ENCODE assay signal across 8 cellular contexts in genomic region chr17:77957215-77957868, GRCh38. TPM values are rescaled to one million over a fixed set of nuclear protein-coding genes. Genes with fewer than 3 reads are reported as not detected.
DNase-seq lines count a peak whose midpoint lies in the region; ATAC-seq and TF ChIP-seq lines count a peak whose summit lies in the region.

No MANE protein-coding gene starts in this region.

- intact Hi-C loops in esophagus muscularis mucosa (cut with DNase I), result no loop called here

- peaks cover 28 to 34% (median 33%) of the 10 kb centered on the region in 11 experiments; a peak in 21 of 22 replicates for H4K20me1 ChIP-seq in BLaER1 treated with 17β-estradiol and CSF1 and Interleukin-3, amounts not matched to agents 10 nM and 100 nM
- H4K20me1 ChIP-seq in GM23338 (replicated peaks; ENCODE audit: insufficient read depth), result peaks cover 15% of the 10 kb centered on the region; the same call in 1 of the 2 replicates
- H4K20me1 ChIP-seq in osteoblast (ENCODE audit: insufficient read depth, low read length), result peaks cover 27% of the 10 kb centered on the region

- H3K9ac ChIP-seq in BLaER1 treated with 17β-estradiol and CSF1 and Interleukin-3, amounts not matched to agents 10 nM and 100 nM, result peak overlapping the region; percentile 75 to 94 (median 92)

- H3K36me3 Mint-ChIP-seq in GM23338 (ENCODE audit: low read depth), result peaks cover 2% of the 10 kb centered on the region; the same call in 1 of the 3 replicates

- in situ Hi-C loops in GM13976 (cut with MboI; ENCODE audit: low sequenced_read_pairs, unreplicated experiment), result no loop called here

- H3K27ac Mint-ChIP-seq in GM23338, result no peak overlapping the region; the same call in 1 of the 2 replicates

- peaks cover 27% of the 10 kb centered on the region for H3K27me3 Mint-ChIP-seq in GM23338 (ENCODE audit: insufficient read depth, low read depth, poor library complexity)

- H3K9me3 Mint-ChIP-seq in GM23338, result no peaks in the 10 kb centered on the region; the same call in 1 of the 3 replicates

- TF ChIP-seq POLR2A in esophagus muscularis mucosa (IDR thresholded peaks at IDR 0.05; ENCODE audit: low read depth), result no peak

- 26% methylated on average over 25 of the region's 25 CpGs for WGBS in esophagus muscularis mucosa

- H3F3A ChIP-seq in GM23338 (replicated peaks; ENCODE audit: low read depth), result no peaks in the 10 kb centered on the region

- H3K4me3 Mint-ChIP-seq in GM23338, result peak overlapping the region; percentile 86

- peak overlapping the region in 10 of 11 experiments; percentile 45 to 91 (median 85); a peak in 19 of 22 replicates for H3K27ac ChIP-seq in BLaER1 treated with 17β-estradiol and CSF1 and Interleukin-3, amounts not matched to agents 10 nM and 100 nM
- H3K27ac ChIP-seq in GM23338 (ENCODE audit: low read depth) (no peak overlapping the region), esophagus muscularis mucosa (replicated peaks in 1 of 4) (peak overlapping the region; percentile 84 to 96 (median 92)), osteoblast (ENCODE audit: low read depth, low read length) (no peak overlapping the region)

- H3K79me2 ChIP-seq in GM23338 (replicated peaks; ENCODE audit: insufficient read depth) (peaks cover 26% of the 10 kb centered on the region), osteoblast (ENCODE audit: insufficient read depth, low read length) (peaks cover 24% of the 10 kb centered on the region)

- H3K9me2 ChIP-seq in GM23338 (ENCODE audit: insufficient read depth), result no peaks in the 10 kb centered on the region; the same call in none of the 2 replicates

- H3K4me1 ChIP-seq in BLaER1 treated with 17β-estradiol and CSF1 and Interleukin-3, amounts not matched to agents 10 nM and 100 nM, result peaks cover 11 to 32% (median 24%) of the 10 kb centered on the region in 10 experiments
- peaks cover 32% of the 10 kb centered on the region for H3K4me1 ChIP-seq in GM23338 (ENCODE audit: insufficient read depth)
- H3K4me1 ChIP-seq in esophagus muscularis mucosa, result peaks cover 21 to 37% (median 30%) of the 10 kb centered on the region in 4 donors
- peaks cover 16% of the 10 kb centered on the region for H3K4me1 ChIP-seq in osteoblast (ENCODE audit: insufficient read depth, low read length)

- DNase-seq in GM23338 (ENCODE audit: low spot score) (peak; percentile 38), SW480 (ENCODE audit: low spot score) (peak; percentile 11), esophagus muscularis mucosa (ENCODE audit: extremely low spot score) (peak; percentile 87), osteoblast (ENCODE audit: insufficient read length, low spot score, missing footprints) (no peak), GM13976 (ENCODE audit: low spot score) (no peak)

- ATAC-seq in GM23338 (no peak), HG03175 (IDR thresholded peaks at IDR 0.05; ENCODE audit: unreplicated experiment) (no peak), HG02610 (IDR thresholded peaks at IDR 0.05; ENCODE audit: unreplicated experiment) (no peak)

- peaks cover 27% of the 10 kb centered on the region for H3K4me1 Mint-ChIP-seq in GM23338

- H3K36me3 ChIP-seq in BLaER1 treated with 17β-estradiol and CSF1 and Interleukin-3, amounts not matched to agents 10 nM and 100 nM, result no peaks in the 10 kb centered on the region
- H3K36me3 ChIP-seq in GM23338 (ENCODE audit: insufficient read depth), result no peaks in the 10 kb centered on the region
- H3K36me3 ChIP-seq in esophagus muscularis mucosa, result no peaks in the 10 kb centered on the region
- H3K36me3 ChIP-seq in osteoblast (ENCODE audit: insufficient read depth, low read length), result no peaks in the 10 kb centered on the region

- H2AFZ ChIP-seq in GM23338 (peak overlapping the region; percentile 48), osteoblast (ENCODE audit: low read length) (peak overlapping the region; percentile 82)

- TF ChIP-seq EP300 in esophagus muscularis mucosa (IDR thresholded peaks at IDR 0.05), result no peak

- H3K9me3 ChIP-seq in BLaER1 treated with 17β-estradiol and CSF1 and Interleukin-3, amounts not matched to agents 10 nM and 100 nM (replicated peaks in 1 of 11), result peaks cover 0 to 5% (median 0%) of the 10 kb centered on the region in 11 experiments; a peak in 1 of 22 replicates
- no peaks in the 10 kb centered on the region for H3K9me3 ChIP-seq in esophagus muscularis mucosa
- H3K9me3 ChIP-seq in osteoblast (ENCODE audit: low read depth, low read length), result no peaks in the 10 kb centered on the region

- H3K4me2 ChIP-seq in BLaER1 treated with 17β-estradiol and CSF1 and Interleukin-3, amounts not matched to agents 10 nM and 100 nM, result peak overlapping the region; percentile 96 to 100 (median 99)
- peak overlapping the region; percentile 97 for H3K4me2 ChIP-seq in GM23338
- H3K4me2 ChIP-seq in osteoblast (ENCODE audit: insufficient read depth, low read length), result peak overlapping the region; percentile 95

- TF ChIP-seq CTCF in GM23338 (conservative IDR thresholded peaks at IDR 0.05; ENCODE audit: low read depth in 2 of 2) (no peak), esophagus muscularis mucosa (IDR thresholded peaks at IDR 0.05) (no peak), osteoblast (IDR thresholded peaks at IDR 0.05; ENCODE audit: extremely low read depth, low read depth, low read length) (no peak), GM13976 (IDR thresholded peaks at IDR 0.05; ENCODE audit: borderline replicate concordance, control extremely low read depth, extremely low read depth, insufficient read depth, missing control alignments) (no peak)

- H3K27me3 ChIP-seq in BLaER1 treated with 17β-estradiol and CSF1 and Interleukin-3, amounts not matched to agents 10 nM and 100 nM, result peaks cover 32 to 63% (median 52%) of the 10 kb centered on the region in 11 experiments
- H3K27me3 ChIP-seq in GM23338 (ENCODE audit: insufficient read depth), result peaks cover 45% of the 10 kb centered on the region
- no peaks in the 10 kb centered on the region for H3K27me3 ChIP-seq in esophagus muscularis mucosa
- H3K27me3 ChIP-seq in osteoblast (ENCODE audit: insufficient read depth, low read length), result peaks cover 72% of the 10 kb centered on the region

- peak overlapping the region; percentile 79 to 95 (median 91) for H3K4me3 ChIP-seq in BLaER1 treated with 17β-estradiol and CSF1 and Interleukin-3, amounts not matched to agents 10 nM and 100 nM
- H3K4me3 ChIP-seq in GM23338 (peak overlapping the region; percentile 87), esophagus muscularis mucosa (peak overlapping the region; percentile 68 to 89 (median 84)), osteoblast (ENCODE audit: insufficient read depth, low read length) (peak overlapping the region; percentile 78)

TF ChIP-seq in GM23338, 12 proteins besides CTCF, POLR2A, EP300 and RAD21 (continues in another document):
- peak; percentile 15 for TF ChIP-seq EZH2 (IDR thresholded peaks at IDR 0.05; ENCODE audit: low read depth, unreplicated experiment)
- TF ChIP-seq, protein P1, sequence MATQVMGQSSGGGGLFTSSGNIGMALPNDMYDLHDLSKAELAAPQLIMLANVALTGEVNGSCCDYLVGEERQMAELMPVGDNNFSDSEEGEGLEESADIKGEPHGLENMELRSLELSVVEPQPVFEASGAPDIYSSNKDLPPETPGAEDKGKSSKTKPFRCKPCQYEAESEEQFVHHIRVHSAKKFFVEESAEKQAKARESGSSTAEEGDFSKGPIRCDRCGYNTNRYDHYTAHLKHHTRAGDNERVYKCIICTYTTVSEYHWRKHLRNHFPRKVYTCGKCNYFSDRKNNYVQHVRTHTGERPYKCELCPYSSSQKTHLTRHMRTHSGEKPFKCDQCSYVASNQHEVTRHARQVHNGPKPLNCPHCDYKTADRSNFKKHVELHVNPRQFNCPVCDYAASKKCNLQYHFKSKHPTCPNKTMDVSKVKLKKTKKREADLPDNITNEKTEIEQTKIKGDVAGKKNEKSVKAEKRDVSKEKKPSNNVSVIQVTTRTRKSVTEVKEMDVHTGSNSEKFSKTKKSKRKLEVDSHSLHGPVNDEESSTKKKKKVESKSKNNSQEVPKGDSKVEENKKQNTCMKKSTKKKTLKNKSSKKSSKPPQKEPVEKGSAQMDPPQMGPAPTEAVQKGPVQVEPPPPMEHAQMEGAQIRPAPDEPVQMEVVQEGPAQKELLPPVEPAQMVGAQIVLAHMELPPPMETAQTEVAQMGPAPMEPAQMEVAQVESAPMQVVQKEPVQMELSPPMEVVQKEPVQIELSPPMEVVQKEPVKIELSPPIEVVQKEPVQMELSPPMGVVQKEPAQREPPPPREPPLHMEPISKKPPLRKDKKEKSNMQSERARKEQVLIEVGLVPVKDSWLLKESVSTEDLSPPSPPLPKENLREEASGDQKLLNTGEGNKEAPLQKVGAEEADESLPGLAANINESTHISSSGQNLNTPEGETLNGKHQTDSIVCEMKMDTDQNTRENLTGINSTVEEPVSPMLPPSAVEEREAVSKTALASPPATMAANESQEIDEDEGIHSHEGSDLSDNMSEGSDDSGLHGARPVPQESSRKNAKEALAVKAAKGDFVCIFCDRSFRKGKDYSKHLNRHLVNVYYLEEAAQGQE (IDR thresholded peaks at IDR 0.05; ENCODE audit: unreplicated experiment), result no peak
- 0 out of 2 replicates have a peak, but pooled peaks have one; percentile 10 for TF ChIP-seq CREB1 (CRISPR knock-in tag; IDR thresholded peaks at IDR 0.05; ENCODE audit: low read depth)
- no peak for TF ChIP-seq STAT1 (IDR thresholded peaks at IDR 0.05; ENCODE audit: unreplicated experiment)

RNA-seq across cellular contexts. Expression of gene TNRC6C, which starts 1.2 kb away (rescaled TPM):
- 16.2 and 16.6 TPM in 2 replicates for total RNA-seq in GM23338 (2014; rRNA removed; shearing (Covaris generic))
- 8.6 and 10.1 TPM in 2 replicates for polyA plus RNA-seq in GM23338 (2016; fragmentation: Nextera tagmentation; extraction: Ambion mirVana)
- total RNA-seq in esophagus muscularis mucosa (10 to 100 TPM; 21.4 to 31.6 (median 29.0) TPM), osteoblast (6.2 and 6.5 TPM in 2 replicates)

Comparison
In these comparisons a context has a peak if more than half of its experiments do, and no peak if none do; other contexts are left out.
1. H3K27ac ChIP-seq: peak in BLaER1 treated with 17β-estradiol and CSF1 and Interleukin-3, amounts not matched to agents 10 nM and 100 nM (10 of 11) and esophagus muscularis mucosa (4 of 4); none in GM23338 (single experiment) and osteoblast (single experiment).
2. DNase-seq: peak in GM23338 (single experiment), SW480 (single experiment) and esophagus muscularis mucosa (single experiment); none in osteoblast (single experiment) and GM13976 (single experiment).
3. Peak in every context shown above with its lines, with median percentiles within 50 percentile points of each other: H3K4me2 ChIP-seq and H3K4me3 ChIP-seq.